2 cellular contexts compared by ENCODE assay signal in genomic region chr17:74076446-74076845, GRCh38.
TF ChIP-seq lines count a peak whose summit lies in the region.

No MANE protein-coding gene starts in this region.

TF ChIP-seq in HepG2, 621 proteins besides CTCF, POLR2A, EP300 and RAD21 (continues in another document):
- no peak for TF ChIP-seq ZNF547 (CRISPR knock-in tag; IDR thresholded peaks at IDR 0.05)
- 0 out of 2 replicates have a peak, but pooled peaks have one; percentile 65 for TF ChIP-seq TRIM22 (IDR thresholded peaks at IDR 0.05)
- no peak for TF ChIP-seq ZNF768 (CRISPR knock-in tag; IDR thresholded peaks at IDR 0.05)
- peak; percentile 82; the same call in 1 of the 2 replicates for TF ChIP-seq NBN (conservative IDR thresholded peaks at IDR 0.05)
- TF ChIP-seq CCAR2 (optimal IDR thresholded peaks at IDR 0.05; ENCODE audit: low read depth, low read length) = no peak
- peak; percentile 19; the same call in 1 of the 2 replicates for TF ChIP-seq ZBTB40 (IDR thresholded peaks at IDR 0.05)
- TF ChIP-seq ZBTB40 (CRISPR knock-in tag; IDR thresholded peaks at IDR 0.05) = no peak
- peak; percentile 67; the same call in 1 of the 2 replicates for TF ChIP-seq PLRG1 (conservative IDR thresholded peaks at IDR 0.05)
- 0 out of 2 replicates have a peak, but pooled peaks have one; percentile 9 for TF ChIP-seq NONO (IDR thresholded peaks at IDR 0.05)
- no peak for TF ChIP-seq NONO (CRISPR knock-in tag; conservative IDR thresholded peaks at IDR 0.05)
- peak; percentile 82; the same call in 1 of the 2 replicates for TF ChIP-seq SOX6 (IDR thresholded peaks at IDR 0.05)
- TF ChIP-seq SOX6 (CRISPR knock-in tag; IDR thresholded peaks at IDR 0.05) = no peak

TF ChIP-seq in H1, 55 proteins besides CTCF, POLR2A, EP300 and RAD21:
- TF ChIP-seq ATF3 (IDR thresholded peaks at IDR 0.05; ENCODE audit: insufficient read depth, low read depth, low read length) (no peak), ZNF274 (IDR thresholded peaks at IDR 0.05; ENCODE audit: borderline replicate concordance, extremely low read depth, low read length) (no peak), TEAD4 (IDR thresholded peaks at IDR 0.05; ENCODE audit: low read depth, low read length) (no peak), CBX8 (IDR thresholded peaks at IDR 0.05; ENCODE audit: borderline replicate concordance, low read depth, low read length) (no peak), RBBP5 (IDR thresholded peaks at IDR 0.05; ENCODE audit: borderline replicate concordance, low read depth, low read length) (no peak), KDM5A (IDR thresholded peaks at IDR 0.05; ENCODE audit: low read length) (no peak), CHD7 (IDR thresholded peaks at IDR 0.05; ENCODE audit: insufficient replicate concordance, low read length) (no peak), BRCA1 (IDR thresholded peaks at IDR 0.05; ENCODE audit: low read depth, low read length) (no peak), TBP (IDR thresholded peaks at IDR 0.05; ENCODE audit: low read depth, low read length) (no peak), NRF1 (IDR thresholded peaks at IDR 0.05; ENCODE audit: low read depth, low read length) (no peak), KDM1A (IDR thresholded peaks at IDR 0.05; ENCODE audit: borderline replicate concordance, low read length) (no peak), CREB1 (IDR thresholded peaks at IDR 0.05) (no peak), CBX5 (IDR thresholded peaks at IDR 0.05; ENCODE audit: low read depth, low read length) (no peak)
